Comparison of ENCODE assay signal across 22 cellular contexts in the genomic region with DNA sequence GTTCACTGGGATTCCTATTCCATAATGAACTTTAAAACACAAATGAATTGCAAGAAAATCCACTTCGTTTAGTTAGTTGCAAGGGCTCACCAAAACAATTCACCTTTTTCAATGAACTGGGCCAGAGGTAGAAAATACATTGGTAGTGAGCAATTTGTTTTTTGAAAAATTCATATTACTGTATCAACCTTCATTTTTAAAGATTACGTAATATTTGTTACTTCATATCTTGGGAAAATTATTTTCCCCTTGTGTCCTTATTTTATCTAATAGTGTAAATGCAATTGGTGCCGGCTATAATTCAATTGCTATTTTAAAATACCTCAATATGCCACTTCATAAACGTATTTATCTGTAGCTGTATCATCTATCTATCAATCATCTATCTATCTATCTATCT.
"Had no signal": no experiment of that assay in that cellular context is flagged by ENCODE, and none has a peak within 500 bp of the region (broad histone marks: within the 10 kb centered on the region; RNA-seq: fewer than 3 reads in every experiment).

No MANE protein-coding gene starts in this region.

- H3K4me1 Mint-ChIP-seq: mesothelial cell of epicardium had no signal

- ATAC-seq: foreskin keratinocyte, gastroesophageal sphincter, heart right ventricle, left cardiac atrium, left lung, left ventricle myocardium superior, lower lobe of right lung, mucosa of descending colon had no signal

- H3K9me3 Mint-ChIP-seq: dendritic cell treated with granulocyte-macrophage colony-stimulating factor and Interleukin-4, amounts not matched to agents 40 ng/mL and 50 ng/mL, for 4 days; mesothelial cell of epicardium had no signal

- H3K9me3 ChIP-seq: colonic mucosa, esophagus muscularis mucosa, gastroesophageal sphincter, heart right ventricle, left lung, lower lobe of right lung, mucosa of descending colon had no signal

- FAIRE-seq: endothelial cell of umbilical vein, frontal cortex, islet of Langerhans had no signal

- H3K27ac ChIP-seq: colonic mucosa, esophagus muscularis mucosa, foreskin keratinocyte, gastroesophageal sphincter, heart right ventricle, left lung, lower lobe of right lung had no signal

- H3K4me3 Mint-ChIP-seq: dendritic cell treated with granulocyte-macrophage colony-stimulating factor and Interleukin-4, amounts not matched to agents 40 ng/mL and 50 ng/mL, for 4 days; mesothelial cell of epicardium had no signal

- H3K27ac Mint-ChIP-seq: dendritic cell treated with granulocyte-macrophage colony-stimulating factor and Interleukin-4, amounts not matched to agents 40 ng/mL and 50 ng/mL, for 4 days; mesothelial cell of epicardium had no signal

- H3K4me1 ChIP-seq: colonic mucosa, esophagus muscularis mucosa, foreskin keratinocyte, gastroesophageal sphincter, heart right ventricle, left lung, lower lobe of right lung had no signal

- H3K36me3 Mint-ChIP-seq: mesothelial cell of epicardium had no signal

- H3K4me3 ChIP-seq: colonic mucosa, esophagus muscularis mucosa, gastroesophageal sphincter, heart right ventricle, left lung, lower lobe of right lung, mucosa of descending colon had no signal

- H3K27me3 ChIP-seq: colonic mucosa, esophagus muscularis mucosa, foreskin keratinocyte, left lung had no signal

- DNase-seq: colonic mucosa; cortex of kidney; effector CD4-positive, alpha-beta T cell; effector memory CD4-positive, alpha-beta T cell; foreskin keratinocyte; glutamatergic neuron; head of caudate nucleus; heart right ventricle; hippocampal formation; left cardiac atrium; left lung; left ventricle myocardium superior; lower lobe of right lung; mesenchymal stem cell; mucosa of descending colon had no signal

- H3K36me3 ChIP-seq: colonic mucosa, esophagus muscularis mucosa, gastroesophageal sphincter, heart right ventricle, left lung, lower lobe of right lung had no signal
